In the genomic region with DNA sequence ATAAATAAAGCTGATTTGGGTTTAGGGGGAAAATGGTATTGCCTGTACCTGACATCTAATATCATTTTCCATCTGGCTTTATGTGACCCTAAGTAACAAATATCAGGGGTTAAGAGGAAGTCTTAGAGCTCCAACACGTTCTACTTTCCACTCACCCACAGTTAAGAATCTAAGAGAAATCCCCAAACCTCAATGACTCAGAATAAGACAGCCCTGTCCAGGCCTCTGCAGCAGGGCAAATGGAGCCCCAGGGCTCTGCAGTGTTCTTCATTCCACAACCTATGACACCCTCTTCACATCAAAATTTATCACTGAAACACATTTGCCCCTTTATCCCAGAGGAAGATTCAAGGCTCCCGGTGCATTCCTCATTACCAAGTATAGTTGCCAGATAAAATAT, we compare ENCODE assay signal across 9 cellular contexts. TPM values are rescaled to one million over a fixed set of nuclear protein-coding genes. Genes with fewer than 3 reads are reported as not detected.
DNase-seq lines count a peak whose midpoint lies in the region; ATAC-seq and TF ChIP-seq lines count a peak whose summit lies in the region.
"Had no signal": no experiment of that assay in that cellular context is flagged by ENCODE, and none has a peak within 500 bp of the region (broad histone marks: within the 10 kb centered on the region; RNA-seq: fewer than 3 reads in every experiment).

No MANE protein-coding gene starts in this region.

- no peaks in the 10 kb centered on the region for H3K9me3 ChIP-seq in WERI-Rb-1 (ENCODE audit: severe bottlenecking)
- H3K9me3 ChIP-seq in CD8-positive, alpha-beta memory T cell (ENCODE audit: low read length) = no peaks in the 10 kb centered on the region

- CTCF ChIA-PET in CD8-positive, alpha-beta memory T cell (lab: Charles Lee) = interaction anchor here (0.7 kb wide), 1 partner anchor 14 kb away, joined by 3 read pairs; no protein-coding TSS in a partner anchor

- peaks cover 0 to 2% of the 10 kb centered on the region in 2 donors for H3K27me3 Mint-ChIP-seq in CD8-positive, alpha-beta memory T cell

- no peaks in the 10 kb centered on the region for H3K4me1 Mint-ChIP-seq in CD8-positive, alpha-beta memory T cell

- TF ChIP-seq CTCF in GM13976 (IDR thresholded peaks at IDR 0.05; ENCODE audit: borderline replicate concordance, control extremely low read depth, extremely low read depth, insufficient read depth, missing control alignments) (no peak), epithelial cell of esophagus (IDR thresholded peaks at IDR 0.05; ENCODE audit: insufficient read depth, low read depth, low read length, missing control alignments) (no peak), WERI-Rb-1 (IDR thresholded peaks at IDR 0.05; ENCODE audit: low read depth, low read length) (no peak)

- DNase-seq in GM13976 (ENCODE audit: low spot score) = peak; percentile 32
- DNase-seq in Kasumi-1 (lab: John Stamatoyannopoulos, UW) = peak; percentile 93 to 94
- peak; percentile 87 for DNase-seq in epithelial cell of esophagus (ENCODE audit: low read depth)
- no peak for DNase-seq in cerebellar nuclear complex (lab: John Stamatoyannopoulos, UW)
- DNase-seq in NCI-H1105 (lab: John Stamatoyannopoulos, UW) = no peak
- DNase-seq in WERI-Rb-1 = no peak
- DNase-seq in CD8-positive, alpha-beta memory T cell = no peak

- H3K27ac ChIP-seq in WERI-Rb-1 = no peak overlapping the region
- H3K27ac ChIP-seq in CD8-positive, alpha-beta memory T cell (ENCODE audit: low read depth, low read length) = no peak overlapping the region
- H3K27ac ChIP-seq: cardiac muscle cell had no signal

- no peak overlapping the region for H3K4me3 Mint-ChIP-seq in CD8-positive, alpha-beta memory T cell

- H3K4me1 ChIP-seq in CD8-positive, alpha-beta memory T cell (ENCODE audit: insufficient read depth, low read length) = no peaks in the 10 kb centered on the region

- ATAC-seq in GM21786 (IDR thresholded peaks at IDR 0.05; ENCODE audit: unreplicated experiment) = peak; percentile 99

- POLR2A ChIA-PET in CD8-positive, alpha-beta memory T cell (lab: Charles Lee) = no interaction called here

- H3K36me3 ChIP-seq in WERI-Rb-1 = no peaks in the 10 kb centered on the region
- H3K36me3 ChIP-seq in CD8-positive, alpha-beta memory T cell (ENCODE audit: insufficient read depth, low read length) = no peaks in the 10 kb centered on the region
- H3K36me3 ChIP-seq: cardiac muscle cell had no signal

- no peak overlapping the region for H3K27ac Mint-ChIP-seq in CD8-positive, alpha-beta memory T cell

- no peaks in the 10 kb centered on the region for H3K9me3 Mint-ChIP-seq in CD8-positive, alpha-beta memory T cell

- H3K27me3 ChIP-seq in WERI-Rb-1 (ENCODE audit: insufficient read depth, low read depth, severe bottlenecking) = no peaks in the 10 kb centered on the region
- H3K27me3 ChIP-seq in CD8-positive, alpha-beta memory T cell (ENCODE audit: insufficient read depth, low read length, poor library complexity, severe bottlenecking) = no peaks in the 10 kb centered on the region
- H3K27me3 ChIP-seq: cardiac muscle cell had no signal

- in situ Hi-C loops in GM13976 (cut with MboI; ENCODE audit: low sequenced_read_pairs, unreplicated experiment) = no loop called here

- H3K36me3 Mint-ChIP-seq in CD8-positive, alpha-beta memory T cell = no peaks in the 10 kb centered on the region

- H3K4me3 ChIP-seq in epithelial cell of esophagus (ENCODE audit: low read length) (no peak overlapping the region), WERI-Rb-1 (ENCODE audit: low read depth, low read length) (no peak overlapping the region)
- no peak overlapping the region for H3K4me3 ChIP-seq in CD8-positive, alpha-beta memory T cell (ENCODE audit: low read length)
- H3K4me3 ChIP-seq: cardiac muscle cell had no signal

RNA-seq across cellular contexts. Expression of a gene that starts 20.3 kb away (rescaled TPM):
- total RNA-seq in CD8-positive, alpha-beta memory T cell = under 1 TPM; 0.57 to 0.71 TPM
- polyA plus RNA-seq in CD8-positive, alpha-beta memory T cell = 3.3 TPM

Comparison
In these comparisons a context has a peak if more than half of its experiments do, and no peak if none do; other contexts are left out.
1. DNase-seq: peak in GM13976 (single experiment), Kasumi-1 (2 of 2) and epithelial cell of esophagus (single experiment); none in cerebellar nuclear complex (0 of 2), NCI-H1105 (single experiment), WERI-Rb-1 (single experiment) and CD8-positive, alpha-beta memory T cell (0 of 5).